Comparison of ENCODE assay signal across 1 cellular context in the genomic region with DNA sequence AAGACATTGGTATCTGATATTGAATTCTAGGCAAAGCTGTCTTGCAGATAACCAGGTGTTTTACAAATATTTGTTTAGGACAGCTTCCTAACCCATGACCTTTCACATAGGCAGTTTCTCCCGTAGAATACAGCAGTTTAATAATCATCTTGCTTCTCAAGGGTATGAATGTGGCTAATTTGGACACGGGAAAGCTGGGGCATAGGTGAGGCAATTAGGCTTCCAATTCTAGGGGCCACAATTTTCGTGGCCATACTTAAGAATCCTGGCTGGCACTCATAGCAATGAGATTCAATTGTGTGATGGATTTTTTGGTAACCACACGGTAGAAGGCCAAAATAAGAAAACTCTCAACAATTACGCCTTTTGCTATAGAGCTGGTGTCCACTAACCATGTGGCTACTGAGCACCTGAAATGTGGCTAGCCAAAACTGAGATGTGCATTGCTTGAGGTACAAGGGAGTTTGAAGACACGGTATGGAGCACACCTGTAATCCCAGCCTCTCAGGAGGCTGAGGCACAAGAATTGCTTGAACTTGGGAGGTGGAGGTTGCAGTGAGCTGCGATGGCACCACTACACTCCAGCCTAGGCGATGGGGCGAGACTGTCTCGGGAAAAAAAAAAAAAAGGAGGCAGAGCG.
TF ChIP-seq lines count a peak whose summit lies in the region.

No MANE protein-coding gene starts in this region.

TF ChIP-seq in HepG2, 621 proteins besides CTCF, POLR2A, EP300 and RAD21 (continued from another document):
- TF ChIP-seq, protein P1, sequence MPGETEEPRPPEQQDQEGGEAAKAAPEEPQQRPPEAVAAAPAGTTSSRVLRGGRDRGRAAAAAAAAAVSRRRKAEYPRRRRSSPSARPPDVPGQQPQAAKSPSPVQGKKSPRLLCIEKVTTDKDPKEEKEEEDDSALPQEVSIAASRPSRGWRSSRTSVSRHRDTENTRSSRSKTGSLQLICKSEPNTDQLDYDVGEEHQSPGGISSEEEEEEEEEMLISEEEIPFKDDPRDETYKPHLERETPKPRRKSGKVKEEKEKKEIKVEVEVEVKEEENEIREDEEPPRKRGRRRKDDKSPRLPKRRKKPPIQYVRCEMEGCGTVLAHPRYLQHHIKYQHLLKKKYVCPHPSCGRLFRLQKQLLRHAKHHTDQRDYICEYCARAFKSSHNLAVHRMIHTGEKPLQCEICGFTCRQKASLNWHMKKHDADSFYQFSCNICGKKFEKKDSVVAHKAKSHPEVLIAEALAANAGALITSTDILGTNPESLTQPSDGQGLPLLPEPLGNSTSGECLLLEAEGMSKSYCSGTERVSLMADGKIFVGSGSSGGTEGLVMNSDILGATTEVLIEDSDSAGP (CRISPR knock-in tag; IDR thresholded peaks at IDR 0.05; ENCODE audit: borderline replicate concordance): no peak
- TF ChIP-seq ESRRA (CRISPR knock-in tag; IDR thresholded peaks at IDR 0.05; ENCODE audit: low read depth) (no peak), NR2F1 (CRISPR knock-in tag; IDR thresholded peaks at IDR 0.05) (0 out of 4 replicates have a peak, but pooled peaks of 1 of the 2 experiments have one; percentile 15), POLR2AphosphoS2 (IDR thresholded peaks at IDR 0.05; ENCODE audit: low read depth, low read length) (peak; percentile 68; the same call in 1 of the 2 replicates), RARA (CRISPR knock-in tag; IDR thresholded peaks at IDR 0.05) (0 out of 2 replicates have a peak, but pooled peaks have one; percentile 7), NFATC3 (CRISPR knock-in tag; IDR thresholded peaks at IDR 0.05) (no peak), TCF7 (IDR thresholded peaks at IDR 0.05; ENCODE audit: low read depth) (no peak), ZNF34 (CRISPR knock-in tag; IDR thresholded peaks at IDR 0.05; ENCODE audit: borderline replicate concordance) (no peak), ZBTB8A (CRISPR knock-in tag; IDR thresholded peaks at IDR 0.05; ENCODE audit: borderline replicate concordance, low read depth) (no peak)
- TF ChIP-seq, protein P2, sequence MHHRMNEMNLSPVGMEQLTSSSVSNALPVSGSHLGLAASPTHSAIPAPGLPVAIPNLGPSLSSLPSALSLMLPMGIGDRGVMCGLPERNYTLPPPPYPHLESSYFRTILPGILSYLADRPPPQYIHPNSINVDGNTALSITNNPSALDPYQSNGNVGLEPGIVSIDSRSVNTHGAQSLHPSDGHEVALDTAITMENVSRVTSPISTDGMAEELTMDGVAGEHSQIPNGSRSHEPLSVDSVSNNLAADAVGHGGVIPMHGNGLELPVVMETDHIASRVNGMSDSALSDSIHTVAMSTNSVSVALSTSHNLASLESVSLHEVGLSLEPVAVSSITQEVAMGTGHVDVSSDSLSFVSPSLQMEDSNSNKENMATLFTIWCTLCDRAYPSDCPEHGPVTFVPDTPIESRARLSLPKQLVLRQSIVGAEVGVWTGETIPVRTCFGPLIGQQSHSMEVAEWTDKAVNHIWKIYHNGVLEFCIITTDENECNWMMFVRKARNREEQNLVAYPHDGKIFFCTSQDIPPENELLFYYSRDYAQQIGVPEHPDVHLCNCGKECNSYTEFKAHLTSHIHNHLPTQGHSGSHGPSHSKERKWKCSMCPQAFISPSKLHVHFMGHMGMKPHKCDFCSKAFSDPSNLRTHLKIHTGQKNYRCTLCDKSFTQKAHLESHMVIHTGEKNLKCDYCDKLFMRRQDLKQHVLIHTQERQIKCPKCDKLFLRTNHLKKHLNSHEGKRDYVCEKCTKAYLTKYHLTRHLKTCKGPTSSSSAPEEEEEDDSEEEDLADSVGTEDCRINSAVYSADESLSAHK (CRISPR knock-in tag; IDR thresholded peaks at IDR 0.05; ENCODE audit: borderline replicate concordance): no peak
- TF ChIP-seq, protein P3, sequence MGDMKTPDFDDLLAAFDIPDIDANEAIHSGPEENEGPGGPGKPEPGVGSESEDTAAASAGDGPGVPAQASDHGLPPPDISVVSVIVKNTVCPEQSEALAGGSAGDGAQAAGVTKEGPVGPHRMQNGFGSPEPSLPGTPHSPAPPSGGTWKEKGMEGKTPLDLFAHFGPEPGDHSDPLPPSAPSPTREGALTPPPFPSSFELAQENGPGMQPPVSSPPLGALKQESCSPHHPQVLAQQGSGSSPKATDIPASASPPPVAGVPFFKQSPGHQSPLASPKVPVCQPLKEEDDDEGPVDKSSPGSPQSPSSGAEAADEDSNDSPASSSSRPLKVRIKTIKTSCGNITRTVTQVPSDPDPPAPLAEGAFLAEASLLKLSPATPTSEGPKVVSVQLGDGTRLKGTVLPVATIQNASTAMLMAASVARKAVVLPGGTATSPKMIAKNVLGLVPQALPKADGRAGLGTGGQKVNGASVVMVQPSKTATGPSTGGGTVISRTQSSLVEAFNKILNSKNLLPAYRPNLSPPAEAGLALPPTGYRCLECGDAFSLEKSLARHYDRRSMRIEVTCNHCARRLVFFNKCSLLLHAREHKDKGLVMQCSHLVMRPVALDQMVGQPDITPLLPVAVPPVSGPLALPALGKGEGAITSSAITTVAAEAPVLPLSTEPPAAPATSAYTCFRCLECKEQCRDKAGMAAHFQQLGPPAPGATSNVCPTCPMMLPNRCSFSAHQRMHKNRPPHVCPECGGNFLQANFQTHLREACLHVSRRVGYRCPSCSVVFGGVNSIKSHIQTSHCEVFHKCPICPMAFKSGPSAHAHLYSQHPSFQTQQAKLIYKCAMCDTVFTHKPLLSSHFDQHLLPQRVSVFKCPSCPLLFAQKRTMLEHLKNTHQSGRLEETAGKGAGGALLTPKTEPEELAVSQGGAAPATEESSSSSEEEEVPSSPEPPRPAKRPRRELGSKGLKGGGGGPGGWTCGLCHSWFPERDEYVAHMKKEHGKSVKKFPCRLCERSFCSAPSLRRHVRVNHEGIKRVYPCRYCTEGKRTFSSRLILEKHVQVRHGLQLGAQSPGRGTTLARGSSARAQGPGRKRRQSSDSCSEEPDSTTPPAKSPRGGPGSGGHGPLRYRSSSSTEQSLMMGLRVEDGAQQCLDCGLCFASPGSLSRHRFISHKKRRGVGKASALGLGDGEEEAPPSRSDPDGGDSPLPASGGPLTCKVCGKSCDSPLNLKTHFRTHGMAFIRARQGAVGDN (CRISPR knock-in tag; IDR thresholded peaks at IDR 0.05): no peak
TF ChIP-seq in HepG2: peak in this region for 4.
